In the genomic region with DNA sequence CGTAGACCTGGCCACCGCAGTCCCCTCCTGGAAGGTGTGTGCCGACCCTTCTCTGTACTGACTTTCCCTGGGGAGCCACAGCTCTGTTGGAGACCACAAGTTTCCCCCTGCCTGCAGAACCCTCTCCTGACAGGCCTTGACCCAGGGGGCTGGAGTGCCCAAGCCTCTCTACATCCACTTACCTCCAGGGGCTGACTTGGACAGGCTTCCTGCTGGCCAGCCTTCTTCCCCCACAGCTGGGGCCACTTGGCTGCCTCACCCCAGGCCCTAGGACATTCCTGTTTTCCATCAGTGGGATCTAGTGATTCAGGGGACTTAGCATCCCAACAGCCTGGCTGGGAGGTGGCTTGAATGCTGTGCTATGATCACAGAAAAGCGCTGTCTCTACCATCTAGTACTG, we compare ENCODE assay signal across 25 cellular contexts. TPM values are rescaled to one million over a fixed set of nuclear protein-coding genes. Genes with fewer than 3 reads are reported as not detected.
DNase-seq lines count a peak whose midpoint lies in the region; ATAC-seq and TF ChIP-seq lines count a peak whose summit lies in the region.
"Had no signal": no experiment of that assay in that cellular context is flagged by ENCODE, and none has a peak within 500 bp of the region (broad histone marks: within the 10 kb centered on the region; RNA-seq: fewer than 3 reads in every experiment).

No MANE protein-coding gene starts in this region.

- H3K79me1 ChIP-seq in mesenchymal stem cell (replicated peaks; ENCODE audit: low read length, poor library complexity, severe bottlenecking) = no peaks in the 10 kb centered on the region

- H2BK5ac ChIP-seq in mesenchymal stem cell (ENCODE audit: low read depth, low read length, poor library complexity, severe bottlenecking) = no peak overlapping the region

- no peak overlapping the region for H3K4me2 ChIP-seq in mesenchymal stem cell (ENCODE audit: low read length, poor library complexity, severe bottlenecking)
- H3K4me2 ChIP-seq: A549; BLaER1 treated with 17β-estradiol and CSF1 and Interleukin-3, amounts not matched to agents 10 nM and 100 nM had no signal

- H4K8ac ChIP-seq in mesenchymal stem cell (ENCODE audit: low read length) = no peak overlapping the region

- intact Hi-C loops in sigmoid colon (cut with DNase I) = no loop called here

- H3K4me3 ChIP-seq in HEK293 (ENCODE audit: low read depth, low read length) (no peak overlapping the region), coronary artery (no peak overlapping the region), mesenchymal stem cell (ENCODE audit: insufficient read depth in 1 of 2, low read depth in 1 of 2, low read length in 2 of 2) (no peak overlapping the region), sigmoid colon (no peak overlapping the region), Peyer's patch (no peak overlapping the region)
- H3K4me3 ChIP-seq: A549; BLaER1 treated with 17β-estradiol and CSF1 and Interleukin-3, amounts not matched to agents 10 nM and 100 nM; MG63 had no signal

- H3K9me3 ChIP-seq in HEK293 (ENCODE audit: control insufficient read depth, insufficient read depth, low read depth, low read length) = no peaks in the 10 kb centered on the region
- H3K9me3 ChIP-seq in mesenchymal stem cell (ENCODE audit: control insufficient read depth, low read length) = no peaks in the 10 kb centered on the region
- no peaks in the 10 kb centered on the region for H3K9me3 ChIP-seq in sigmoid colon
- H3K9me3 ChIP-seq in Peyer's patch = no peaks in the 10 kb centered on the region
- H3K9me3 ChIP-seq: A549; BLaER1 treated with 17β-estradiol and CSF1 and Interleukin-3, amounts not matched to agents 10 nM and 100 nM; MG63 had no signal

- no peak overlapping the region for H2AFZ ChIP-seq in mesenchymal stem cell (ENCODE audit: low read depth, low read length)

- DNase-seq in coronary artery (ENCODE audit: low spot score) (no peak), mesenchymal stem cell (no peak), sigmoid colon (no peak), Peyer's patch (no peak)
- DNase-seq in stimulated activated CD8-positive, alpha-beta memory T cell treated with anti-CD3 and anti-CD28 coated beads, Interleukin-4, amount 100 ng/mL, for 48 hours = no peak
- DNase-seq: AML-193; CD4-positive, alpha-beta memory T cell; COR-L47; DMS53; KBM-7; MG63; NCI-H1417; NCI-H1694; NCI-H2029 treated with DMSO at 0.1 percent for 48 hours; NCI-H446 treated with DMSO at 0.1 percent for 48 hours; NCI-H526; NCI-H82; NK-92 treated with Interleukin-12 subunit alpha and Interleukin-12 subunit beta, amount 100 ng/mL, for 24 hours; PC-3; SHP77 had no signal

- H2BK120ac ChIP-seq in mesenchymal stem cell (ENCODE audit: low read depth, low read length) = no peak overlapping the region

- no peaks in the 10 kb centered on the region for H3K4me1 ChIP-seq in HEK293 (ENCODE audit: control insufficient read depth, insufficient read depth, low read length)
- peaks cover 13% of the 10 kb centered on the region for H3K4me1 ChIP-seq in mesenchymal stem cell (ENCODE audit: control insufficient read depth, insufficient read depth, low read depth, low read length)
- peaks cover 0 to 98% (median 83%) of the 10 kb centered on the region in 4 donors for H3K4me1 ChIP-seq in sigmoid colon
- H3K4me1 ChIP-seq in Peyer's patch = peaks cover 0 to 1% (median 0%) of the 10 kb centered on the region in 4 donors
- H3K4me1 ChIP-seq: A549 had no signal

- H3K18ac ChIP-seq in mesenchymal stem cell (ENCODE audit: low read depth in 1 of 2, low read length in 2 of 2) = no peak overlapping the region

- TF ChIP-seq CTCF in HEK293 (tag by site-specific recombination; IDR thresholded peaks at IDR 0.05) (no peak), coronary artery (IDR thresholded peaks at IDR 0.05) (no peak), sigmoid colon (IDR thresholded peaks at IDR 0.05) (no peak), Peyer's patch (IDR thresholded peaks at IDR 0.05) (no peak)

- no peak overlapping the region for H3K9ac ChIP-seq in mesenchymal stem cell (ENCODE audit: low read length)
- H3K9ac ChIP-seq: BLaER1 treated with 17β-estradiol and CSF1 and Interleukin-3, amounts not matched to agents 10 nM and 100 nM had no signal

- no peak overlapping the region for H3K4ac ChIP-seq in mesenchymal stem cell (ENCODE audit: low read depth in 1 of 2, low read length in 2 of 2)

- H3K27ac ChIP-seq in HEK293 (ENCODE audit: extremely low read depth, low read depth, low read length) (no peak overlapping the region), coronary artery (peak overlapping the region; percentile 77 to 94), mesenchymal stem cell (ENCODE audit: low read length, poor library complexity, severe bottlenecking) (no peak overlapping the region), sigmoid colon (peak overlapping the region; percentile 45 to 91 (median 72)), Peyer's patch (no peak overlapping the region)
- H3K27ac ChIP-seq: A549; BLaER1 treated with 17β-estradiol and CSF1 and Interleukin-3, amounts not matched to agents 10 nM and 100 nM had no signal

- no peak for TF ChIP-seq EP300 in sigmoid colon (IDR thresholded peaks at IDR 0.05)

- CTCF ChIA-PET in HEK293 (lab: Yijun Ruan, JAX) = interaction anchor here (3.2 to 3.3 kb wide), 2 partner anchors 8 to 31 kb away, joined by 12 to 13 read pairs; no protein-coding TSS in a partner anchor

- POLR2A ChIA-PET in HEK293 (lab: Yijun Ruan, JAX) = no interaction called here

- ATAC-seq in HG03139 (IDR thresholded peaks at IDR 0.05; ENCODE audit: unreplicated experiment) (no peak), HG02973 (IDR thresholded peaks at IDR 0.05; ENCODE audit: unreplicated experiment) (no peak)
- ATAC-seq: A549, PC-3 had no signal

- 94% methylated on average over 4 of the region's 4 CpGs for WGBS in mesenchymal stem cell
- 94 to 97% methylated on average over 4 of the region's 4 CpGs for WGBS in sigmoid colon, 2 donors

- no peak overlapping the region for H2AK5ac ChIP-seq in mesenchymal stem cell (ENCODE audit: low read length, severe bottlenecking)

- H3K14ac ChIP-seq in mesenchymal stem cell (ENCODE audit: low read length in 2 of 2) = no peak overlapping the region

- H2BK15ac ChIP-seq in mesenchymal stem cell (ENCODE audit: low read depth, poor library complexity, severe bottlenecking) = no peak overlapping the region

- H3K36me3 ChIP-seq in HEK293 (ENCODE audit: control insufficient read depth in 2 of 2, insufficient read depth in 1 of 2, low read length in 2 of 2) (no peaks in the 10 kb centered on the region), mesenchymal stem cell (ENCODE audit: control insufficient read depth in 1 of 2, insufficient read depth in 2 of 2, low read depth in 1 of 2, low read length in 2 of 2) (no peaks in the 10 kb centered on the region), sigmoid colon (no peaks in the 10 kb centered on the region), Peyer's patch (no peaks in the 10 kb centered on the region)
- H3K36me3 ChIP-seq: BLaER1 treated with 17β-estradiol and CSF1 and Interleukin-3, amounts not matched to agents 10 nM and 100 nM; MG63 had no signal

- peak overlapping the region; percentile 56 for H4K91ac ChIP-seq in mesenchymal stem cell (ENCODE audit: low read length)

- TF ChIP-seq POLR2A in sigmoid colon (IDR thresholded peaks at IDR 0.05) = no peak
- no peak for TF ChIP-seq POLR2A in Peyer's patch (IDR thresholded peaks at IDR 0.05)

- H2BK12ac ChIP-seq in mesenchymal stem cell (ENCODE audit: low read length in 2 of 2) = no peak overlapping the region

- H3K23ac ChIP-seq in mesenchymal stem cell (ENCODE audit: low read length in 2 of 2) = no peak overlapping the region

- peaks cover 0 to 46% of the 10 kb centered on the region in 2 experiments for H3K27me3 ChIP-seq in mesenchymal stem cell (ENCODE audit: control insufficient read depth in 1 of 2, insufficient read depth in 1 of 2, low read length in 2 of 2)
- H3K27me3 ChIP-seq in sigmoid colon = no peaks in the 10 kb centered on the region
- H3K27me3 ChIP-seq in Peyer's patch = no peaks in the 10 kb centered on the region
- H3K27me3 ChIP-seq: MG63 had no signal

TF ChIP-seq in HEK293, 187 proteins besides CTCF, POLR2A, EP300 and RAD21:
- TF ChIP-seq ZIC2 (tag by site-specific recombination; IDR thresholded peaks at IDR 0.05) (peak; percentile 79), ZNF501 (tag by site-specific recombination; IDR thresholded peaks at IDR 0.05) (no peak), ZNF140 (tag by site-specific recombination; IDR thresholded peaks at IDR 0.05) (no peak), ZNF239 (tag by site-specific recombination; IDR thresholded peaks at IDR 0.05) (no peak), ZNF610 (tag by site-specific recombination; IDR thresholded peaks at IDR 0.05; ENCODE audit: borderline replicate concordance) (no peak), ZNF23 (tag by site-specific recombination; IDR thresholded peaks at IDR 0.05; ENCODE audit: borderline replicate concordance) (no peak)

RNA-seq across cellular contexts. Expression of gene COL15A1, which starts 23.6 kb away (rescaled TPM):
- polyA plus RNA-seq in mesenchymal stem cell (2013, experiment 1 of 2) = 4.3 TPM
- 4.2 TPM for polyA plus RNA-seq in mesenchymal stem cell (2013, experiment 2 of 2)
- 100 to 1,000 TPM in 1 of 4 donors, 10 to 100 TPM in 3; 21.4 to 104 (median 58.0) TPM for total RNA-seq in sigmoid colon
- 1 to 10 TPM in 2 of 3 donors, under 1 TPM in 1; under 0.01 to 7.1 (median 1.8) TPM for polyA plus RNA-seq in sigmoid colon
- 10 to 100 TPM in 1 of 4 donors, 1 to 10 TPM in 3; 1.4 to 16.5 (median 5.6) TPM for total RNA-seq in Peyer's patch
- total RNA-seq: CD4-positive, alpha-beta memory T cell had no signal
- polyA plus RNA-seq: CD4-positive, alpha-beta memory T cell had no signal

Comparison
In these comparisons a context has a peak if more than half of its experiments do, and no peak if none do; other contexts are left out.
1. H3K27ac ChIP-seq: peak in coronary artery (2 of 2) and sigmoid colon (4 of 4); none in HEK293 (single experiment), mesenchymal stem cell (single experiment) and Peyer's patch (0 of 4).